Comparison of ENCODE assay signal across 1 cellular context in genomic region chr10:123009105-123009805, GRCh38.
A peak's percentile ranks its signal among the peaks of the same experiment; 100 is the strongest.
TF ChIP-seq lines count a peak whose summit lies in the region.

No MANE protein-coding gene starts in this region.

TF ChIP-seq in HepG2, 621 proteins besides CTCF, POLR2A, EP300 and RAD21 (continued from another document and continues in another):
- TF ChIP-seq THAP8 (CRISPR knock-in tag; IDR thresholded peaks at IDR 0.05; ENCODE audit: borderline replicate concordance) (no peak), ZNF329 (CRISPR knock-in tag; IDR thresholded peaks at IDR 0.05; ENCODE audit: low read depth) (no peak), MAX (IDR thresholded peaks at IDR 0.05) (no peak), RNF219 (CRISPR knock-in tag; IDR thresholded peaks at IDR 0.05) (peak; percentile 24; the same call in 1 of the 2 replicates), SNAPC2 (CRISPR knock-in tag; IDR thresholded peaks at IDR 0.05) (no peak; the same call in 1 of the 2 replicates), SAP130 (CRISPR knock-in tag; IDR thresholded peaks at IDR 0.05; ENCODE audit: low read depth) (no peak; the same call in 1 of the 2 replicates), ZNF317 (CRISPR knock-in tag; IDR thresholded peaks at IDR 0.05) (no peak), ZBTB7B (CRISPR knock-in tag; IDR thresholded peaks at IDR 0.05) (peak; percentile 12; the same call in 1 of the 2 replicates), ZNF180 (CRISPR knock-in tag; IDR thresholded peaks at IDR 0.05; ENCODE audit: borderline replicate concordance, low read depth) (no peak), ZNF558 (CRISPR knock-in tag; IDR thresholded peaks at IDR 0.05; ENCODE audit: borderline replicate concordance) (no peak), TFDP1 (CRISPR knock-in tag; IDR thresholded peaks at IDR 0.05; ENCODE audit: borderline replicate concordance) (no peak), ZNF232 (CRISPR knock-in tag; IDR thresholded peaks at IDR 0.05; ENCODE audit: borderline replicate concordance) (no peak), ZBTB2 (CRISPR knock-in tag; IDR thresholded peaks at IDR 0.05; ENCODE audit: low read depth) (no peak), CENPT (CRISPR knock-in tag; IDR thresholded peaks at IDR 0.05; ENCODE audit: low read depth) (no peak), ZNF687 (CRISPR knock-in tag; IDR thresholded peaks at IDR 0.05) (peak; percentile 1; the same call in 1 of the 2 replicates), HES4 (CRISPR knock-in tag; IDR thresholded peaks at IDR 0.05; ENCODE audit: borderline replicate concordance) (no peak), ZNF605 (CRISPR knock-in tag; IDR thresholded peaks at IDR 0.05) (peak; percentile 31; the same call in 1 of the 2 replicates), MEIS1 (CRISPR knock-in tag; IDR thresholded peaks at IDR 0.05; ENCODE audit: borderline replicate concordance) (0 out of 2 replicates have a peak, but pooled peaks have one; percentile 49), FOXK1 (CRISPR knock-in tag; IDR thresholded peaks at IDR 0.05; ENCODE audit: borderline replicate concordance, low read depth) (no peak), GLI4 (CRISPR knock-in tag; IDR thresholded peaks at IDR 0.05; ENCODE audit: borderline replicate concordance) (no peak), DR1 (CRISPR knock-in tag; IDR thresholded peaks at IDR 0.05) (no peak), ZNF142 (CRISPR knock-in tag; IDR thresholded peaks at IDR 0.05) (no peak), ZNF44 (CRISPR knock-in tag; IDR thresholded peaks at IDR 0.05) (no peak), ZSCAN30 (CRISPR knock-in tag; IDR thresholded peaks at IDR 0.05) (no peak), ZSCAN5A (CRISPR knock-in tag; IDR thresholded peaks at IDR 0.05; ENCODE audit: borderline replicate concordance) (peak; percentile 29; the same call in 1 of the 2 replicates), ZSCAN12 (CRISPR knock-in tag; IDR thresholded peaks at IDR 0.05) (peak; percentile 52; the same call in 1 of the 2 replicates), HNRNPUL1 (IDR thresholded peaks at IDR 0.05; ENCODE audit: low read depth, low read length) (no peak), HMGXB4 (CRISPR knock-in tag; IDR thresholded peaks at IDR 0.05; ENCODE audit: borderline replicate concordance in 1 of 2, low read depth in 1 of 2) (peak in 1 of 2 experiments; percentile 13; a peak in 1 of 4 replicates), ATF1 (CRISPR knock-in tag; IDR thresholded peaks at IDR 0.05) (no peak), MAF1 (CRISPR knock-in tag; IDR thresholded peaks at IDR 0.05; ENCODE audit: borderline replicate concordance) (peak; percentile 75; the same call in 1 of the 2 replicates), DMAP1 (CRISPR knock-in tag; IDR thresholded peaks at IDR 0.05) (no peak), CSRNP1 (CRISPR knock-in tag; IDR thresholded peaks at IDR 0.05) (no peak), ELF3 (CRISPR knock-in tag; IDR thresholded peaks at IDR 0.05) (no peak), ETS1 (CRISPR knock-in tag; IDR thresholded peaks at IDR 0.05) (no peak), CHD4 (IDR thresholded peaks at IDR 0.05; ENCODE audit: borderline replicate concordance, low read length) (no peak)
